18 cellular contexts compared by ENCODE assay signal in genomic region chr4:111707491-111707890, GRCh38.
"Had no signal": no experiment of that assay in that cellular context is flagged by ENCODE, and none has a peak within 500 bp of the region (broad histone marks: within the 10 kb centered on the region; RNA-seq: fewer than 3 reads in every experiment).

No MANE protein-coding gene starts in this region.

- DNase-seq: cortex of kidney; dorsolateral prefrontal cortex; effector CD8-positive, alpha-beta T cell; heart left ventricle; hippocampal formation; kidney glomerular epithelial cell; mammary epithelial cell; naive thymus-derived CD4-positive, alpha-beta T cell; nephron progenitor cell; posterior cingulate gyrus; sigmoid colon; stimulated activated CD4-positive, alpha-beta T cell treated with anti-CD3 and anti-CD28 coated beads, Interleukin-2, amount 100 ng/mL, for 24 hours; stimulated activated CD4-positive, alpha-beta T cell treated with anti-CD3 and anti-CD28 coated beads, Interleukin-4, amount 100 ng/mL, for 4 hours; stimulated activated naive B cell treated with anti-CD40 and anti-IgM and Interleukin-4, amounts not matched to agents 10 μg/mL and 1 μg/mL and 100 μg/mL, for 72 hours; stimulated activated naive CD8-positive, alpha-beta T cell treated with anti-CD3 and anti-CD28 coated beads, Interleukin-15, amount 100 ng/mL, for 72 hours; testis; transverse colon had no signal

- H3K27me3 ChIP-seq: heart left ventricle, sigmoid colon, testis, transverse colon had no signal

- ATAC-seq: heart left ventricle; naive thymus-derived CD4-positive, alpha-beta T cell; stimulated activated naive B cell treated with anti-CD40 and anti-IgM and Interleukin-4, amounts not matched to agents 10 μg/mL and 1 μg/mL and 100 μg/mL, for 72 hours; stimulated activated naive CD8-positive, alpha-beta T cell treated with anti-CD3 and anti-CD28 coated beads, Interleukin-15, amount 100 ng/mL, for 72 hours had no signal

- H3K4me1 ChIP-seq: heart left ventricle, testis, transverse colon had no signal

- H3K36me3 ChIP-seq: heart left ventricle, sigmoid colon, transverse colon had no signal

- H3K27ac ChIP-seq: dorsolateral prefrontal cortex, heart left ventricle, sigmoid colon, skin epidermis, testis, transverse colon had no signal

- H3K4me3 ChIP-seq: dorsolateral prefrontal cortex, heart left ventricle, sigmoid colon, skin epidermis, testis, transverse colon had no signal

- H3K9me3 ChIP-seq: heart left ventricle, sigmoid colon, testis, transverse colon had no signal
